Comparison of ENCODE assay signal across 8 cellular contexts in genomic region chr9:94166237-94167054, GRCh38.
DNase-seq lines count a peak whose midpoint lies in the region; ATAC-seq and TF ChIP-seq lines count a peak whose summit lies in the region.

No MANE protein-coding gene starts in this region.

- intact Hi-C loops in breast epithelium (cut with DNase I; ENCODE audit: low total_unique reads), result no loop called here

- H3K9me3 ChIP-seq in breast epithelium, result no peaks in the 10 kb centered on the region
- no peaks in the 10 kb centered on the region for H3K9me3 ChIP-seq in iPS-20b (ENCODE audit: insufficient read depth, low read depth, low read length)

- H3K27me3 ChIP-seq in breast epithelium (no peaks in the 10 kb centered on the region), iPS-20b (ENCODE audit: insufficient read depth, low read length) (no peaks in the 10 kb centered on the region)

- DNase-seq in AG04449 (ENCODE audit: low read depth, low spot score), result peak; percentile 89
- DNase-seq in NCI-H2171 treated with DMSO at 0.1 percent for 48 hours (lab: John Stamatoyannopoulos, UW), result peak; percentile 98
- DNase-seq in breast epithelium (ENCODE audit: low spot score in 2 of 2), result peak; percentile 96 to 99

- CTCF ChIA-PET in AG04449 (lab: Yijun Ruan, JAX), result interaction anchor here (1.0 to 1.6 kb wide), 4 partner anchors 9 to 20 kb away, joined by 3 to 6 read pairs (median 4); no protein-coding TSS in a partner anchor

- POLR2A ChIA-PET in AG04449 (lab: Yijun Ruan, JAX), result interaction anchor here (0.6 to 1.8 kb wide), 5 partner anchors 15 to 31 kb away, joined by 3 to 14 read pairs (median 3); no protein-coding TSS in a partner anchor

- peak; percentile 26 for TF ChIP-seq POLR2A in breast epithelium (IDR thresholded peaks at IDR 0.05)

- H3K4me1 ChIP-seq in breast epithelium, result peaks cover 0 to 23% of the 10 kb centered on the region in 2 donors
- peaks cover 21% of the 10 kb centered on the region; the same call in 1 of the 2 replicates for H3K4me1 ChIP-seq in iPS-20b (ENCODE audit: insufficient read depth, low read length)

- ATAC-seq in GM18870 (IDR thresholded peaks at IDR 0.05; ENCODE audit: unreplicated experiment) (peak; percentile 46), HG03108 (IDR thresholded peaks at IDR 0.05; ENCODE audit: unreplicated experiment) (peak; percentile 46)

- no peak for TF ChIP-seq CTCF in AG04449 (IDR thresholded peaks at IDR 0.05; ENCODE audit: insufficient read depth, low read length, missing control alignments)
- TF ChIP-seq CTCF in VCaP (conservative IDR thresholded peaks at IDR 0.05), result no peak
- TF ChIP-seq CTCF in breast epithelium (IDR thresholded peaks at IDR 0.05), result peak in 1 of 3 donors; percentile 46

- peak overlapping the region; percentile 99 for H3K27ac ChIP-seq in VCaP
- peak overlapping the region; percentile 100 for H3K27ac ChIP-seq in breast epithelium
- H3K27ac ChIP-seq in iPS-20b (ENCODE audit: low read length), result peak overlapping the region; percentile 79
- peak overlapping the region; percentile 97 to 100 (median 100) for H3K27ac ChIP-seq in skin epidermis

- H3K36me3 ChIP-seq in breast epithelium, result no peaks in the 10 kb centered on the region
- 0 out of 2 replicates have a peak, but pooled peaks cover 7% of the 10 kb centered on the region for H3K36me3 ChIP-seq in iPS-20b (ENCODE audit: insufficient read depth, low read depth, low read length)

- H3K4me3 ChIP-seq in AG04449 (ENCODE audit: low read depth, low read length) (peak overlapping the region; percentile 80), breast epithelium (peak overlapping the region; percentile 78 to 99 (median 90)), iPS-20b (ENCODE audit: low read length) (peak overlapping the region; percentile 90), skin epidermis (peak overlapping the region; percentile 60 to 97 (median 86))

- H3K9ac ChIP-seq in iPS-20b (ENCODE audit: low read depth, low read length), result peak overlapping the region; percentile 98

Comparison
In these comparisons a context has a peak if more than half of its experiments do, and no peak if none do; other contexts are left out.
1. Peak in every context shown above with its lines: DNase-seq, ATAC-seq, H3K4me3 ChIP-seq and H3K27ac ChIP-seq.